In genomic region chr12:112382866-112383265, GRCh38 we compare ENCODE assay signal across 9 cellular contexts. TPM values are rescaled to one million over a fixed set of nuclear protein-coding genes. Genes with fewer than 3 reads are reported as not detected.
DNase-seq lines count a peak whose midpoint lies in the region; ATAC-seq, FAIRE-seq and TF ChIP-seq lines count a peak whose summit lies in the region.
"Had no signal": no experiment of that assay in that cellular context is flagged by ENCODE, and none has a peak within 500 bp of the region (broad histone marks: within the 10 kb centered on the region; RNA-seq: fewer than 3 reads in every experiment).

No MANE protein-coding gene starts in this region.

- no peak for TF ChIP-seq RAD21 in GM12878 (IDR thresholded peaks at IDR 0.05; ENCODE audit: insufficient read depth, low read depth, low read length)

- no peaks in the 10 kb centered on the region for H4K20me1 ChIP-seq in GM12878 (ENCODE audit: control insufficient read depth, insufficient read depth)

- BruUV-seq in GM12878 (replicated peaks; lab: Mats Ljungman, UMichigan), result no TSS peak

- WGBS in heart right ventricle, 2 donors, result 89 to 96% methylated on average over 11 of the region's 11 CpGs
- WGBS in right cardiac atrium, result 91% methylated on average over 11 of the region's 11 CpGs
- 82% methylated on average over 9 of the region's 11 CpGs for WGBS in GM12878 (ENCODE audit: insufficient coverage, insufficient replicate concordance, low lambda C conversion rate, missing lambda C conversion rate)
- 94% methylated on average over 11 of the region's 11 CpGs for WGBS in urinary bladder

- peak overlapping the region; percentile 96 for H3K4me2 ChIP-seq in GM12878 (ENCODE audit: control insufficient read depth, insufficient read depth)

- peak overlapping the region in 8 of 10 donors; percentile 85 to 99 (median 95) for H3K4me3 ChIP-seq in heart right ventricle
- H3K4me3 ChIP-seq in right cardiac atrium (ENCODE audit: low read length), result no peak overlapping the region
- H3K4me3 ChIP-seq in GM12878, result peak overlapping the region; percentile 98
- no peak overlapping the region for H3K4me3 ChIP-seq in mucosa of stomach (ENCODE audit: low read length)
- H3K4me3 ChIP-seq in urinary bladder (ENCODE audit: low read depth, low read length), result peak overlapping the region; percentile 98

- H3K9ac ChIP-seq in GM12878 (ENCODE audit: control insufficient read depth, insufficient read depth, low read length) (peak overlapping the region; percentile 70), mucosa of stomach (ENCODE audit: low read length) (peak overlapping the region; percentile 73)

- FAIRE-seq in GM12878 (lab: Jason Lieb, UNC), result no peak
- FAIRE-seq: islet of Langerhans had no signal

- H3K27ac ChIP-seq in heart right ventricle (peak overlapping the region in 9 of 10 donors; percentile 78 to 93 (median 90)), right cardiac atrium (ENCODE audit: low read length) (no peak overlapping the region), GM12878 (ENCODE audit: control insufficient read depth, insufficient read depth) (no peak overlapping the region), urinary bladder (ENCODE audit: low read depth) (no peak overlapping the region)

- POLR2A ChIA-PET in GM12878 (lab: Charles Lee), result interaction anchor here (0.6 kb wide), 1 partner anchor 285 kb away, joined by 5 read pairs; no protein-coding TSS in a partner anchor

- CTCF ChIA-PET in GM12878 (lab: Yijun Ruan, JAX), result interaction anchor here (2.2 kb wide), 1 partner anchor 185 kb away, joined by 7 read pairs; no protein-coding TSS in a partner anchor

- no peaks in the 10 kb centered on the region for H3K36me3 ChIP-seq in heart right ventricle
- H3K36me3 ChIP-seq in GM12878 (ENCODE audit: control insufficient read depth in 2 of 2, insufficient read depth in 2 of 2, low read length in 1 of 2), result no peaks in the 10 kb centered on the region
- no peaks in the 10 kb centered on the region for H3K36me3 ChIP-seq in mucosa of stomach (ENCODE audit: control insufficient read depth, insufficient read depth, low read length)
- no peaks in the 10 kb centered on the region for H3K36me3 ChIP-seq in urinary bladder (ENCODE audit: insufficient read depth)

- TF ChIP-seq EP300 in GM12878 (IDR thresholded peaks at IDR 0.05; ENCODE audit: borderline replicate concordance in 1 of 2, control insufficient read depth in 1 of 2, low read depth in 2 of 2, low read length in 2 of 2), result no peak

- in situ Hi-C loops in GM12878 (cut with MboI), result loop anchor here (10.0 kb wide), 1 partner anchor 438 kb away; no protein-coding TSS in a partner anchor

- H3K9me3 ChIP-seq in heart right ventricle (no peaks in the 10 kb centered on the region), right cardiac atrium (ENCODE audit: control insufficient read depth, low read length) (no peaks in the 10 kb centered on the region), GM12878 (replicated peaks; ENCODE audit: control insufficient read depth, insufficient read depth, low read length) (no peaks in the 10 kb centered on the region), mucosa of stomach (ENCODE audit: control insufficient read depth, low read length) (no peaks in the 10 kb centered on the region)

- H2AFZ ChIP-seq in GM12878 (ENCODE audit: control insufficient read depth, low read depth, low read length), result peak overlapping the region; percentile 96

- RAD21 ChIA-PET in GM12878 (lab: Charles Lee; ENCODE audit: unreplicated experiment), result no interaction called here

- H3K27me3 ChIP-seq in heart right ventricle (no peaks in the 10 kb centered on the region), right cardiac atrium (ENCODE audit: control insufficient read depth, insufficient read depth) (no peaks in the 10 kb centered on the region), GM12878 (replicated peaks in 1 of 2; ENCODE audit: control insufficient read depth in 2 of 2, insufficient read depth in 2 of 2, low read length in 1 of 2) (no peaks in the 10 kb centered on the region), mucosa of stomach (ENCODE audit: control insufficient read depth, insufficient read depth, low read length) (no peaks in the 10 kb centered on the region)

- ATAC-seq in heart right ventricle (peak in 1 of 8 donors; percentile 3), right cardiac atrium (no peak), GM12878 (no peak), HG02588 (IDR thresholded peaks at IDR 0.05; ENCODE audit: unreplicated experiment) (no peak), GM21576 (IDR thresholded peaks at IDR 0.05; ENCODE audit: unreplicated experiment) (no peak)

- no peak for TF ChIP-seq CTCF in heart right ventricle (IDR thresholded peaks at IDR 0.05)
- TF ChIP-seq CTCF in GM12878 (IDR thresholded peaks at IDR 0.05 in 2 of 3, conservative IDR thresholded peaks at IDR 0.05 in 1 of 3; ENCODE audit: control insufficient read depth in 2 of 3, extremely low read depth in 1 of 3, insufficient read depth in 1 of 3, low read depth in 3 of 3, low read length in 3 of 3), result no peak

- H3K79me2 ChIP-seq in GM12878 (ENCODE audit: control insufficient read depth, insufficient read depth, low read length), result peaks cover 34% of the 10 kb centered on the region

- TF ChIP-seq POLR2A in GM12878 (IDR thresholded peaks at IDR 0.05; ENCODE audit: low read depth, low read length), result no peak

- SMC1A ChIA-PET in GM12878 (lab: Charles Lee; ENCODE audit: uncharacterized antibody, unreplicated experiment), result no interaction called here

- DNase-seq in heart right ventricle (no peak), right cardiac atrium (no peak), GM12878 (ENCODE audit: low read depth, low spot score) (no peak), NCI-H774 (lab: John Stamatoyannopoulos, UW) (no peak)

- intact Hi-C loops in heart right ventricle (cut with DNase I), result loop anchor here in 9 of 10 donors (5.0 to 10.0 kb wide), 7 partner anchors 78 to 188 kb away; no protein-coding TSS in a partner anchor
- intact Hi-C loops in right cardiac atrium (cut with DNase I), result loop anchor here in 2 of 4 donors (10.0 kb wide), 2 partner anchors 98 to 188 kb away; no protein-coding TSS in a partner anchor
- intact Hi-C loops in GM12878 (cut with micrococcal nuclease; ENCODE audit: unreplicated experiment), result loop anchor here (10.0 kb wide), 4 partner anchors 108 to 538 kb away; partner anchors contain the start of genes ERP29, MAPKAPK5 and TMEM116

- H3K4me1 ChIP-seq in heart right ventricle (peaks cover 0 to 29% (median 23%) of the 10 kb centered on the region in 9 donors), right cardiac atrium (ENCODE audit: control insufficient read depth, insufficient read depth, low read length) (peaks cover 5% of the 10 kb centered on the region), GM12878 (ENCODE audit: control insufficient read depth, insufficient read depth, low read length) (no peaks in the 10 kb centered on the region; the same call in 1 of the 2 replicates), mucosa of stomach (ENCODE audit: control insufficient read depth, insufficient read depth, low read length) (peaks cover 6% of the 10 kb centered on the region), urinary bladder (ENCODE audit: insufficient read depth) (no peaks in the 10 kb centered on the region)

RNA-seq across cellular contexts. Expression of gene HECTD4, which starts 0.6 kb away (rescaled TPM):
- total RNA-seq in heart right ventricle (10 to 100 TPM; 20.1 to 28.7 (median 23.9) TPM), right cardiac atrium (10 to 100 TPM; 24.2 to 26.6 (median 25.7) TPM), GM12878 (2014; rRNA removed) (20.1 and 20.4 TPM in 2 replicates), GM12878 (2014; rRNA removed; fragmentation: Illumina TruSeq; extraction: Trizol) (17.5 and 19.1 TPM in 2 replicates), GM12878 (2021) (39.9 and 43.9 TPM in 2 replicates), urinary bladder (87.2 TPM)
- polyA plus RNA-seq in heart right ventricle (10 to 100 TPM in 1 of 2 donors, 1 to 10 TPM in 1; 3.0 to 33.7 TPM), right cardiac atrium (11.1 TPM), GM12878 (2011; rRNA removed) (10.6 and 11.9 TPM in 2 replicates), GM12878 (2014; fragmentation: Illumina TruSeq; extraction: Trizol) (18.4 and 20.0 TPM in 2 replicates), GM12878 (2014; fragmentation: Nextera tagmentation; extraction: Ambion mirVana) (10 to 100 TPM in 1 of 2 experiments, 1 to 10 TPM in 1; 5.8 to 17.1 TPM), GM12878 (2014; rRNA removed) (27.2 and 27.7 TPM in 2 replicates), GM12878 (2016; fragmentation: Nextera tagmentation; extraction: Ambion mirVana) (10 to 100 TPM; 17.4 to 18.3 TPM), urinary bladder (8.6 TPM)
- 225 and 244 TPM in 2 replicates for total RNA-seq in GM12878 (2013; cell fraction: nucleolus; rRNA removed)
- 8.5 TPM for polyA plus RNA-seq in GM12878 (2011; ENCODE audit: low read depth)
- polyA plus RNA-seq in GM12878 (2011; cell fraction: cytosol; rRNA removed), result 8.4 and 9.0 TPM in 2 replicates
- 52.4 and 62.5 TPM in 2 replicates for polyA plus RNA-seq in GM12878 (2011; cell fraction: nucleus; rRNA removed)
- 21.1 and 23.8 TPM in 2 replicates for polyA plus RNA-seq in GM12878 (2012)
- polyA minus RNA-seq in GM12878 (2011; rRNA and poly(A)+ RNA removed), result 52.5 and 59.6 TPM in 2 replicates
- 15.4 and 17.7 TPM in 2 replicates for polyA minus RNA-seq in GM12878 (2011; cell fraction: cytosol; rRNA and poly(A)+ RNA removed)
- polyA minus RNA-seq in GM12878 (2011; cell fraction: nucleus; rRNA and poly(A)+ RNA removed), result 56.3 and 84.3 TPM in 2 replicates

RNA-seq across cellular contexts. Expression of gene RPL6, which starts 26.5 kb away (rescaled TPM):
- 100 to 1,000 TPM; 564 to 722 (median 607) TPM for total RNA-seq in heart right ventricle
- polyA plus RNA-seq in heart right ventricle, result 1,000 to 10,000 TPM in 1 of 2 donors, 100 to 1,000 TPM in 1; 994 to 1,749 TPM
- 100 to 1,000 TPM; 628 to 794 (median 683) TPM for total RNA-seq in right cardiac atrium
- polyA plus RNA-seq in right cardiac atrium, result 1,137 TPM
- 391 and 401 TPM in 2 replicates for total RNA-seq in GM12878 (2013; cell fraction: nucleolus; rRNA removed)
- 2,056 and 2,150 TPM in 2 replicates for total RNA-seq in GM12878 (2014; rRNA removed)
- total RNA-seq in GM12878 (2014; rRNA removed; fragmentation: Illumina TruSeq; extraction: Trizol), result 3,315 and 3,434 TPM in 2 replicates
- total RNA-seq in GM12878 (2021), result 2,327 and 2,384 TPM in 2 replicates
- 3,955 TPM for polyA plus RNA-seq in GM12878 (2011; ENCODE audit: low read depth)
- polyA plus RNA-seq in GM12878 (2011; rRNA removed), result 2,686 and 3,119 TPM in 2 replicates
- 1,825 and 1,843 TPM in 2 replicates for polyA plus RNA-seq in GM12878 (2011; cell fraction: cytosol; rRNA removed)
- 658 and 690 TPM in 2 replicates for polyA plus RNA-seq in GM12878 (2011; cell fraction: nucleus; rRNA removed)
- polyA plus RNA-seq in GM12878 (2012), result 3,096 and 3,407 TPM in 2 replicates
- polyA plus RNA-seq in GM12878 (2014; fragmentation: Illumina TruSeq; extraction: Trizol), result 3,690 and 4,950 TPM in 2 replicates
- polyA plus RNA-seq in GM12878 (2014; fragmentation: Nextera tagmentation; extraction: Ambion mirVana), result 1,000 to 10,000 TPM; 1,828 to 2,204 TPM
- polyA plus RNA-seq in GM12878 (2014; rRNA removed), result 2,258 and 2,542 TPM in 2 replicates
- polyA plus RNA-seq in GM12878 (2016; fragmentation: Nextera tagmentation; extraction: Ambion mirVana), result 100 to 1,000 TPM; 801 to 823 TPM
- polyA minus RNA-seq in GM12878 (2011; rRNA and poly(A)+ RNA removed), result 401 and 520 TPM in 2 replicates
- 251 and 289 TPM in 2 replicates for polyA minus RNA-seq in GM12878 (2011; cell fraction: cytosol; rRNA and poly(A)+ RNA removed)
- polyA minus RNA-seq in GM12878 (2011; cell fraction: nucleus; rRNA and poly(A)+ RNA removed), result 118 and 169 TPM in 2 replicates
- 1,317 TPM for total RNA-seq in urinary bladder
- 1,643 TPM for polyA plus RNA-seq in urinary bladder

RNA-seq across cellular contexts. Expression of gene PTPN11, which starts 35.9 kb away (rescaled TPM):
- total RNA-seq in heart right ventricle, result 100 to 1,000 TPM; 109 to 222 (median 159) TPM
- polyA plus RNA-seq in heart right ventricle, result 10 to 100 TPM; 22.4 to 26.6 TPM
- 100 to 1,000 TPM in 1 of 4 donors, 10 to 100 TPM in 3; 94.4 to 120 (median 99.1) TPM for total RNA-seq in right cardiac atrium
- polyA plus RNA-seq in right cardiac atrium, result 31.2 TPM
- total RNA-seq in GM12878 (2013; cell fraction: nucleolus; rRNA removed), result 33.7 and 35.2 TPM in 2 replicates
- total RNA-seq in GM12878 (2014; rRNA removed), result 43.7 and 49.9 TPM in 2 replicates
- total RNA-seq in GM12878 (2014; rRNA removed; fragmentation: Illumina TruSeq; extraction: Trizol), result 68.8 and 70.0 TPM in 2 replicates
- 84.9 and 85.2 TPM in 2 replicates for total RNA-seq in GM12878 (2021)
- 15.9 TPM for polyA plus RNA-seq in GM12878 (2011; ENCODE audit: low read depth)
- polyA plus RNA-seq in GM12878 (2011; rRNA removed), result 64.5 and 101 TPM in 2 replicates
- polyA plus RNA-seq in GM12878 (2011; cell fraction: cytosol; rRNA removed), result 43.2 and 45.9 TPM in 2 replicates
- polyA plus RNA-seq in GM12878 (2011; cell fraction: nucleus; rRNA removed), result 19.4 and 26.1 TPM in 2 replicates
- polyA plus RNA-seq in GM12878 (2012), result 23.9 and 28.6 TPM in 2 replicates
- polyA plus RNA-seq in GM12878 (2014; fragmentation: Illumina TruSeq; extraction: Trizol), result 56.6 and 62.8 TPM in 2 replicates
- polyA plus RNA-seq in GM12878 (2014; fragmentation: Nextera tagmentation; extraction: Ambion mirVana), result 10 to 100 TPM; 14.6 to 23.2 TPM
- 31.8 and 35.1 TPM in 2 replicates for polyA plus RNA-seq in GM12878 (2014; rRNA removed)
- polyA plus RNA-seq in GM12878 (2016; fragmentation: Nextera tagmentation; extraction: Ambion mirVana), result 10 to 100 TPM; 60.6 to 68.2 TPM
- 93.5 and 95.2 TPM in 2 replicates for polyA minus RNA-seq in GM12878 (2011; rRNA and poly(A)+ RNA removed)
- polyA minus RNA-seq in GM12878 (2011; cell fraction: cytosol; rRNA and poly(A)+ RNA removed), result 36.6 and 48.3 TPM in 2 replicates
- polyA minus RNA-seq in GM12878 (2011; cell fraction: nucleus; rRNA and poly(A)+ RNA removed), result 8.7 and 15.7 TPM in 2 replicates
- total RNA-seq in urinary bladder, result 68.2 TPM
- 65.7 TPM for polyA plus RNA-seq in urinary bladder

Comparison
In these comparisons a context has a peak if more than half of its experiments do, and no peak if none do; other contexts are left out.
1. H3K27ac ChIP-seq: peak in heart right ventricle (9 of 10); none in right cardiac atrium (single experiment), GM12878 (single experiment) and urinary bladder (single experiment).
2. H3K4me3 ChIP-seq: peak in heart right ventricle (8 of 10), GM12878 (single experiment) and urinary bladder (single experiment); none in right cardiac atrium (single experiment) and mucosa of stomach (single experiment).